ENCODE assay signal across 14 cellular contexts in genomic region chr2:128273469-128274081, GRCh38. TPM values are rescaled to one million over a fixed set of nuclear protein-coding genes. Genes with fewer than 3 reads are reported as not detected.
A peak's percentile ranks its signal among the peaks of the same experiment; 100 is the strongest.
DNase-seq lines count a peak whose midpoint lies in the region; ATAC-seq and TF ChIP-seq lines count a peak whose summit lies in the region.
"Had no signal": no experiment of that assay in that cellular context is flagged by ENCODE, and none has a peak within 500 bp of the region (broad histone marks: within the 10 kb centered on the region; RNA-seq: fewer than 3 reads in every experiment).

No MANE protein-coding gene starts in this region.

- ATAC-seq in esophagus mucosa (peak; percentile 24), sciatic nerve (no peak), HG03045 (IDR thresholded peaks at IDR 0.05; ENCODE audit: unreplicated experiment) (no peak)
- ATAC-seq: heart right ventricle had no signal

- no peak for TF ChIP-seq CTCF in GM20000 (IDR thresholded peaks at IDR 0.05; ENCODE audit: extremely low read depth, missing control alignments)

- DNase-seq in activated CD8-positive, alpha-beta memory T cell treated with anti-CD3 and anti-CD28 coated beads, Interleukin-2, amount 50 U/mL, for 1 hour (ENCODE audit: extremely low read depth) = peak; percentile 4
- DNase-seq in activated CD8-positive, alpha-beta memory T cell treated with anti-CD3 and anti-CD28 coated beads, Interleukin-2, amount 50 U/mL, for 4 hours = no peak
- DNase-seq in NCI-H2029 treated with DMSO at 0.1 percent for 48 hours (lab: John Stamatoyannopoulos, UW) (peak; percentile 34), sciatic nerve (ENCODE audit: low spot score) (peak; percentile 42), NCI-H2227 treated with DMSO at 0.1 percent for 48 hours (lab: John Stamatoyannopoulos, UW) (no peak), GM20000 (ENCODE audit: low spot score) (no peak)
- DNase-seq: activated T-cell treated with anti-CD3 and anti-CD28 coated beads, Interleukin-2, amount 50 U/mL, for 48 hours; effector CD4-positive, alpha-beta T cell; HFFc6; mesendoderm; NCI-H510A treated with DMSO at 0.1 percent for 48 hours had no signal

- intact Hi-C loops in sciatic nerve (cut with DNase I) = no loop called here

RNA-seq across cellular contexts. Expression of gene HS6ST1, which starts 45.1 kb away (rescaled TPM):
- total RNA-seq in esophagus mucosa (30.8 TPM), sciatic nerve (27.2 TPM)

Comparison
In these comparisons a context has a peak if more than half of its experiments do, and no peak if none do; other contexts are left out.
1. DNase-seq: peak in activated CD8-positive, alpha-beta memory T cell treated with anti-CD3 and anti-CD28 coated beads, Interleukin-2, amount 50 U/mL, for 1 hour (single experiment), NCI-H2029 treated with DMSO at 0.1 percent for 48 hours (single experiment) and sciatic nerve (single experiment); none in activated CD8-positive, alpha-beta memory T cell treated with anti-CD3 and anti-CD28 coated beads, Interleukin-2, amount 50 U/mL, for 4 hours (single experiment), NCI-H2227 treated with DMSO at 0.1 percent for 48 hours (single experiment) and GM20000 (single experiment).